ENCODE assay signal across 9 cellular contexts in genomic region chr10:42933454-42934340, GRCh38.
A peak's percentile ranks its signal among the peaks of the same experiment; 100 is the strongest.
DNase-seq lines count a peak whose midpoint lies in the region; ATAC-seq, FAIRE-seq and TF ChIP-seq lines count a peak whose summit lies in the region.
"Had no signal": no experiment of that assay in that cellular context is flagged by ENCODE, and none has a peak within 500 bp of the region (broad histone marks: within the 10 kb centered on the region; RNA-seq: fewer than 3 reads in every experiment).

No MANE protein-coding gene starts in this region.

- intact Hi-C loops in CD4-positive, alpha-beta memory T cell (cut with micrococcal nuclease) = no loop called here
- intact Hi-C loops in kidney (cut with DNase I) = no loop called here

- H3K27me3 ChIP-seq in CD4-positive, alpha-beta memory T cell (ENCODE audit: insufficient read depth, low read length) = no peaks in the 10 kb centered on the region
- H3K27me3 ChIP-seq: ovary had no signal

- ATAC-seq in naive B cell (ENCODE audit: low read depth in 2 of 2) (peak; percentile 21 to 30), GM21717 (IDR thresholded peaks at IDR 0.05; ENCODE audit: unreplicated experiment) (no peak)

- peaks cover 4 to 15% (median 10%) of the 10 kb centered on the region in 4 donors for H3K4me1 Mint-ChIP-seq in CD4-positive, alpha-beta memory T cell
- H3K4me1 Mint-ChIP-seq in naive B cell = peaks cover 6 to 22% (median 13%) of the 10 kb centered on the region in 3 donors

- H3K4me1 ChIP-seq in CD4-positive, alpha-beta memory T cell (ENCODE audit: insufficient read depth, low read length) = no peaks in the 10 kb centered on the region
- H3K4me1 ChIP-seq in kidney (ENCODE audit: control insufficient read depth in 1 of 2, insufficient read depth in 1 of 2, low read depth in 1 of 2, low read length in 2 of 2) = peaks cover 0 to 8% of the 10 kb centered on the region in 2 donors

- DNase-seq in CD4-positive, alpha-beta memory T cell = peak in 4 of 5 donors; percentile 17 to 56 (median 21)
- peak; percentile 58 for DNase-seq in NCI-H510A treated with DMSO at 0.1 percent for 48 hours (lab: John Stamatoyannopoulos, UW)
- peak; percentile 61 for DNase-seq in ecto neural progenitor cell (ENCODE audit: low spot score)
- DNase-seq in naive B cell = no peak
- DNase-seq in kidney = no peak
- no peak for DNase-seq in MV-4-11 (lab: John Stamatoyannopoulos, UW)
- no peak for DNase-seq in globus pallidus (ENCODE audit: low spot score)

- no peak overlapping the region for H3K27ac ChIP-seq in CD4-positive, alpha-beta memory T cell (ENCODE audit: low read depth, low read length)
- no peak overlapping the region for H3K27ac ChIP-seq in kidney (ENCODE audit: low read depth in 2 of 2, low read length in 2 of 2)
- H3K27ac ChIP-seq: ovary had no signal

- H3K36me3 ChIP-seq in CD4-positive, alpha-beta memory T cell (ENCODE audit: insufficient read depth, low read length) = no peaks in the 10 kb centered on the region
- no peaks in the 10 kb centered on the region for H3K36me3 ChIP-seq in kidney (ENCODE audit: control insufficient read depth in 1 of 2, insufficient read depth in 2 of 2, low read length in 2 of 2)
- H3K36me3 ChIP-seq: ovary had no signal

- peak overlapping the region in 5 of 7 donors; percentile 36 to 71 (median 59) for H3K27ac Mint-ChIP-seq in CD4-positive, alpha-beta memory T cell
- H3K27ac Mint-ChIP-seq in naive B cell = peak overlapping the region in 1 of 6 donors; percentile 38

- FAIRE-seq in kidney (lab: Jason Lieb, UNC) = no peak

- H3K9me3 ChIP-seq in CD4-positive, alpha-beta memory T cell (ENCODE audit: control insufficient read depth in 1 of 2, low read length in 2 of 2) = no peaks in the 10 kb centered on the region
- H3K9me3 ChIP-seq in kidney (ENCODE audit: control insufficient read depth in 1 of 2, low read length in 2 of 2) = no peaks in the 10 kb centered on the region
- H3K9me3 ChIP-seq: ovary had no signal

- H3K4me3 ChIP-seq in CD4-positive, alpha-beta memory T cell (ENCODE audit: low read length in 2 of 2) = no peak overlapping the region
- H3K4me3 ChIP-seq in kidney (ENCODE audit: low read length in 2 of 2) = no peak overlapping the region
- H3K4me3 ChIP-seq: ovary had no signal

- POLR2A ChIA-PET in CD4-positive, alpha-beta memory T cell (lab: Charles Lee; ENCODE audit: partially characterized antibody) = interaction anchor here (1.0 kb wide), 1 partner anchor 204 kb away, joined by 3 read pairs; the partner anchor contains the start of gene CSGALNACT2

- H3K4me3 Mint-ChIP-seq in CD4-positive, alpha-beta memory T cell = peak overlapping the region; percentile 61 to 84 (median 79)
- peak overlapping the region in 7 of 8 donors; percentile 75 to 83 (median 78) for H3K4me3 Mint-ChIP-seq in naive B cell

- no peaks in the 10 kb centered on the region for H3K36me3 Mint-ChIP-seq in CD4-positive, alpha-beta memory T cell
- no peaks in the 10 kb centered on the region for H3K36me3 Mint-ChIP-seq in naive B cell

- no peak for TF ChIP-seq CTCF in kidney (IDR thresholded peaks at IDR 0.05; ENCODE audit: borderline replicate concordance, extremely low read depth, insufficient read depth)

- no peak overlapping the region for H3K9ac ChIP-seq in kidney (ENCODE audit: low read length in 2 of 2)

- H3K9me3 Mint-ChIP-seq in CD4-positive, alpha-beta memory T cell = peaks cover 0 to 1% (median 0%) of the 10 kb centered on the region in 8 donors
- H3K9me3 Mint-ChIP-seq in naive B cell = no peaks in the 10 kb centered on the region

- CTCF ChIA-PET in CD4-positive, alpha-beta memory T cell (lab: Charles Lee; ENCODE audit: partially characterized antibody) = interaction anchor here (0.6 kb wide), 1 partner anchor 12 kb away, joined by 3 read pairs; no protein-coding TSS in a partner anchor

- peaks cover 13 to 24% of the 10 kb centered on the region in 2 donors for H3K27me3 Mint-ChIP-seq in CD4-positive, alpha-beta memory T cell
- peaks cover 9 to 74% (median 54%) of the 10 kb centered on the region in 3 donors for H3K27me3 Mint-ChIP-seq in naive B cell

Comparison
In these comparisons a context has a peak if more than half of its experiments do, and no peak if none do; other contexts are left out.
1. DNase-seq: peak in CD4-positive, alpha-beta memory T cell (4 of 5), NCI-H510A treated with DMSO at 0.1 percent for 48 hours (single experiment) and ecto neural progenitor cell (single experiment); none in naive B cell (single experiment), kidney (single experiment), MV-4-11 (single experiment) and globus pallidus (single experiment).